In the genomic region with DNA sequence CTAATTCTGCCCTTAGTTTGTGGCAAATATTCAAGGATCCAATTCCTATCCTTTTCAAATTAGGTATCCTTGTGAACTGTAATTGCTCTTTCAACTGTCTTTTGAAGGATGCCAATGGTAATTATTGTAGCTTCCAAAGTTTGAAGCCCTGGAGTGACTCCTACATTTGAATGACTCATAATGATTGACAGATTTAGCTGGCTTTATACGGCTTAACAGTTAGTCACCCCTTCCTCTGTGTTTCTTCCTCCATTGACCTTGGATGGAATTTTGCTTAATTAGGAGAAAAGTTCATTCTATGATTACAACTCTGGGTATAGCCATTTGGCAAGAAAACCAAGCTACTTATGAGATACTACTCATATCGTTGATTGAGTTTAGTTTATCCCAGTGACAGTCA, we compare ENCODE assay signal across 23 cellular contexts.
A peak's percentile ranks its signal among the peaks of the same experiment; 100 is the strongest.
DNase-seq lines count a peak whose midpoint lies in the region; ATAC-seq and TF ChIP-seq lines count a peak whose summit lies in the region.
"Had no signal": no experiment of that assay in that cellular context is flagged by ENCODE, and none has a peak within 500 bp of the region (broad histone marks: within the 10 kb centered on the region; RNA-seq: fewer than 3 reads in every experiment).

No MANE protein-coding gene starts in this region.

- no peaks in the 10 kb centered on the region for H3K9me3 ChIP-seq in mesodermal cell (ENCODE audit: control insufficient read depth, low read length)
- H3K9me3 ChIP-seq: esophagus muscularis mucosa, stomach, tibial artery had no signal

- H3K27ac ChIP-seq in mesodermal cell (ENCODE audit: low read depth, low read length, severe bottlenecking): peak overlapping the region; percentile 18
- H3K27ac ChIP-seq in coronary artery: no peak overlapping the region
- H3K27ac ChIP-seq: esophagus muscularis mucosa, hepatocyte, PC-9, stomach, tibial artery had no signal

- DNase-seq in EH (ENCODE audit: low read depth) (peak; percentile 28), LHCN-M2 (ENCODE audit: low read depth) (peak; percentile 59), astrocyte of the hippocampus (ENCODE audit: low read depth, low spot score) (peak; percentile 68), coronary artery (ENCODE audit: low spot score) (no peak), 8988T (no peak)
- DNase-seq: activated CD8-positive, alpha-beta T cell treated with anti-CD3 and anti-CD28 coated beads, Interleukin-2, amount 10 ng/mL, durations not matched to agents 7 days and 5 days; activated gamma-delta T cell; activated T-cell treated with anti-CD3 and anti-CD28 coated beads for 4 hours; GF-D8; GOT3; Karpas-422; NCI-H1092; NCI-H2029; PC-9; stomach; T-cell; tibial artery had no signal

- 57% methylated on average over 1 of the region's 2 CpGs; no CpG with 5 or more reads in 1 of the 2 experiments for WGBS in mesodermal cell (ENCODE audit: insufficient coverage in 2 of 2), 2 experiments

- H3K4me3 ChIP-seq in mesodermal cell (ENCODE audit: extremely low read depth, insufficient read depth, low read length, poor library complexity, severe bottlenecking) (no peak overlapping the region), coronary artery (no peak overlapping the region)
- H3K4me3 ChIP-seq: esophagus muscularis mucosa, hepatocyte, PC-9, stomach, tibial artery had no signal

- no peaks in the 10 kb centered on the region for H3K36me3 ChIP-seq in mesodermal cell (ENCODE audit: control insufficient read depth, insufficient read depth, low read length)
- H3K36me3 ChIP-seq: esophagus muscularis mucosa, stomach, tibial artery had no signal

- no peak for TF ChIP-seq CTCF in coronary artery (IDR thresholded peaks at IDR 0.05)

- ATAC-seq in HG02870 (IDR thresholded peaks at IDR 0.05; ENCODE audit: unreplicated experiment) (no peak), HG02938 (IDR thresholded peaks at IDR 0.05; ENCODE audit: unreplicated experiment) (no peak)
- ATAC-seq: activated CD4-positive, CD25-positive, alpha-beta regulatory T cell treated with anti-CD3 and anti-CD28 coated beads, Interleukin-2, amount 50 U/mL, for 24 hours; activated CD8-positive, alpha-beta T cell treated with anti-CD3 and anti-CD28 coated beads, Interleukin-2, amount 10 ng/mL, durations not matched to agents 7 days and 5 days; T-cell had no signal

- H3K4me1 ChIP-seq in mesodermal cell (ENCODE audit: control insufficient read depth, insufficient read depth, low read length, poor library complexity, severe bottlenecking): peaks cover 22% of the 10 kb centered on the region
- H3K4me1 ChIP-seq: esophagus muscularis mucosa, stomach, tibial artery had no signal

Comparison
In these comparisons a context has a peak if more than half of its experiments do, and no peak if none do; other contexts are left out.
1. DNase-seq: peak in EH (single experiment), LHCN-M2 (single experiment) and astrocyte of the hippocampus (single experiment); none in coronary artery (single experiment) and 8988T (single experiment).